In the genomic region with DNA sequence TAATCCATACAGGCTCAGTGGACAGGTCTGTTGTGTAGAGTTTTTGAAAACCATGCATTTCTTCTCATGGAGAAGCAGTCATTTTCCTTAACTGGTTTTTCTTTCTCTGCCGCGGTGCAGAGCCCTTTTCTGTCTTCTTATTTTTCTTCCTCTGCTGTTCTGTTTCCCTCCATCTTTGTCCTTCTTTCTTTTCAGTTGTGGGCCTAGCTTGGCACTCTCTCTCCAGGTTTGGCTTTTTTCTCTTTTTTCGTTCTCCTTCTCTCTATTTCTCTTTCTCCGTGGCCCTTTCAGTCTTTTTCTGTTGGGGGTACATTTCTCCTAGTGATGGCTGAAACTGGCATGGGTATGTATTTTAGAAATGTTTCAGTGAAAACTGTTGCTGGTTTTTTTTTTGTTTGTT, we compare ENCODE assay signal across 17 cellular contexts. TPM values are rescaled to one million over a fixed set of nuclear protein-coding genes. Genes with fewer than 3 reads are reported as not detected.
A peak's percentile ranks its signal among the peaks of the same experiment; 100 is the strongest.
DNase-seq lines count a peak whose midpoint lies in the region; ATAC-seq and TF ChIP-seq lines count a peak whose summit lies in the region.
"Had no signal": no experiment of that assay in that cellular context is flagged by ENCODE, and none has a peak within 500 bp of the region (broad histone marks: within the 10 kb centered on the region; RNA-seq: fewer than 3 reads in every experiment).

No MANE protein-coding gene starts in this region.

- TF ChIP-seq POLR2A in heart left ventricle (IDR thresholded peaks at IDR 0.05) = no peak
- no peak for TF ChIP-seq POLR2A in esophagus muscularis mucosa (IDR thresholded peaks at IDR 0.05; ENCODE audit: low read depth)
- TF ChIP-seq POLR2A in gastrocnemius medialis (IDR thresholded peaks at IDR 0.05) = no peak
- TF ChIP-seq POLR2A in uterus (IDR thresholded peaks at IDR 0.05) = no peak

- H3K9me3 ChIP-seq in heart left ventricle (no peaks in the 10 kb centered on the region), esophagus muscularis mucosa (no peaks in the 10 kb centered on the region), gastrocnemius medialis (no peaks in the 10 kb centered on the region), uterus (no peaks in the 10 kb centered on the region)
- H3K9me3 ChIP-seq: A549 had no signal

- TF ChIP-seq EP300 in esophagus muscularis mucosa (IDR thresholded peaks at IDR 0.05) = no peak

- H3K36me3 ChIP-seq in heart left ventricle (no peaks in the 10 kb centered on the region), esophagus muscularis mucosa (no peaks in the 10 kb centered on the region), gastrocnemius medialis (no peaks in the 10 kb centered on the region), uterus (no peaks in the 10 kb centered on the region), H7 (replicated peaks; ENCODE audit: control insufficient read depth, insufficient read depth, low read length) (no peaks in the 10 kb centered on the region)

- in situ Hi-C loops in gastrocnemius medialis (cut with MboI; ENCODE audit: low sequenced_read_pairs in 4 of 4) = no loop called here

- H3K27ac ChIP-seq in heart left ventricle = peak overlapping the region; percentile 84 to 97 (median 92)
- peak overlapping the region; percentile 88 to 97 (median 94) for H3K27ac ChIP-seq in esophagus muscularis mucosa (replicated peaks in 1 of 4)
- peak overlapping the region; percentile 97 to 100 (median 99) for H3K27ac ChIP-seq in gastrocnemius medialis
- H3K27ac ChIP-seq in uterus = peak overlapping the region; percentile 95 to 99
- H3K27ac ChIP-seq: A549 had no signal

- H3K4me3 ChIP-seq in heart left ventricle (peak overlapping the region in 1 of 12 donors; percentile 33), esophagus muscularis mucosa (peak overlapping the region in 1 of 4 donors; percentile 26), gastrocnemius medialis (peak overlapping the region in 1 of 4 donors; percentile 4), uterus (no peak overlapping the region), H7 (ENCODE audit: insufficient read depth, low read depth, low read length) (no peak overlapping the region)
- H3K4me3 ChIP-seq: A549 had no signal

- no peak for ATAC-seq in heart left ventricle
- no peak for ATAC-seq in gastrocnemius medialis
- ATAC-seq in GM19463 (IDR thresholded peaks at IDR 0.05; ENCODE audit: unreplicated experiment) = no peak
- ATAC-seq: A549; activated CD4-positive, CD25-positive, alpha-beta regulatory T cell treated with anti-CD3 and anti-CD28 coated beads, Interleukin-2, amount 50 U/mL, for 24 hours; T-cell had no signal

- TF ChIP-seq CTCF in heart left ventricle (IDR thresholded peaks at IDR 0.05) = no peak
- no peak for TF ChIP-seq CTCF in esophagus muscularis mucosa (IDR thresholded peaks at IDR 0.05)
- no peak for TF ChIP-seq CTCF in gastrocnemius medialis (IDR thresholded peaks at IDR 0.05 in 4 of 5, conservative IDR thresholded peaks at IDR 0.05 in 1 of 5)
- TF ChIP-seq CTCF in uterus (IDR thresholded peaks at IDR 0.05) = no peak

- DNase-seq in heart left ventricle (no peak), cardiac septum (ENCODE audit: low spot score) (no peak), esophagus muscularis mucosa (ENCODE audit: extremely low spot score) (no peak), gastrocnemius medialis (no peak), uterus (no peak), NCI-H1417 treated with DMSO at 0.1 percent for 48 hours (lab: John Stamatoyannopoulos, UW) (no peak), H7 (no peak)
- DNase-seq: activated CD8-positive, alpha-beta memory T cell treated with anti-CD3 and anti-CD28 coated beads, Interleukin-2, amount 50 U/mL, for 4 hours; activated naive CD8-positive, alpha-beta T cell treated with anti-CD3 and anti-CD28 coated beads for 36 hours; KG1; NCI-H1436; NCI-H510A treated with DMSO at 0.1 percent for 48 hours; stimulated activated CD4-positive, alpha-beta T cell treated with anti-CD3 and anti-CD28 coated beads, Interleukin-2, amount 100 ng/mL, for 48 hours; T-cell had no signal

- peaks cover 0 to 14% (median 0%) of the 10 kb centered on the region in 9 donors for H3K27me3 ChIP-seq in heart left ventricle
- no peaks in the 10 kb centered on the region for H3K27me3 ChIP-seq in esophagus muscularis mucosa
- H3K27me3 ChIP-seq in gastrocnemius medialis = no peaks in the 10 kb centered on the region
- H3K27me3 ChIP-seq in uterus = no peaks in the 10 kb centered on the region
- peaks cover 99% of the 10 kb centered on the region for H3K27me3 ChIP-seq in H7 (ENCODE audit: control insufficient read depth, insufficient read depth, low read length)

- WGBS in heart left ventricle, 4 donors = 66 to 85% (median 78%) methylated on average over 4 of the region's 4 CpGs
- 50% methylated on average over 4 of the region's 4 CpGs for WGBS in esophagus muscularis mucosa

- H3K4me1 ChIP-seq in heart left ventricle (peaks cover 12 to 98% (median 85%) of the 10 kb centered on the region in 12 donors), esophagus muscularis mucosa (peaks cover 83 to 100% (median 99%) of the 10 kb centered on the region in 4 donors), gastrocnemius medialis (peaks cover 74 to 82% of the 10 kb centered on the region in 2 donors), uterus (peaks cover 8 to 28% of the 10 kb centered on the region in 2 donors)

- intact Hi-C loops in heart left ventricle (cut with DNase I) (loop anchor here in 1 of 10 donors (2.0 kb wide), 1 partner anchor 17 kb away; no protein-coding TSS in a partner anchor), cardiac septum (cut with DNase I) (no loop called here), esophagus muscularis mucosa (cut with DNase I) (no loop called here), gastrocnemius medialis (cut with DNase I; ENCODE audit: low total_unique reads) (no loop called here), uterus (cut with DNase I; ENCODE audit: low total_unique reads) (no loop called here)

RNA-seq across cellular contexts. Expression of a gene that starts 24.1 kb away (rescaled TPM):
- total RNA-seq in heart left ventricle (100 to 1,000 TPM in 8 of 9 donors, 10 to 100 TPM in 1; 81.4 to 147 (median 122) TPM), cardiac septum (123 TPM), esophagus muscularis mucosa (100 to 1,000 TPM in 1 of 4 donors, 10 to 100 TPM in 3; 56.0 to 154 (median 79.4) TPM), gastrocnemius medialis (100 to 1,000 TPM in 2 of 4 donors, 10 to 100 TPM in 2; 31.9 to 128 (median 105) TPM), uterus (100 to 1,000 TPM in 2 of 4 donors, 10 to 100 TPM in 2; 27.4 to 381 (median 78.4) TPM)
- polyA plus RNA-seq in heart left ventricle = 10 to 100 TPM; 42.1 to 55.2 TPM
- total RNA-seq in H7 (2014; rRNA removed; shearing (Covaris generic)) = 0.03 and 0.07 TPM in 2 replicates

RNA-seq across cellular contexts. Expression of a gene that starts 50.0 kb away (rescaled TPM):
- total RNA-seq in heart left ventricle = 10 to 100 TPM in 4 of 9 donors, 1 to 10 TPM in 5; 2.9 to 13.6 (median 9.0) TPM
- polyA plus RNA-seq in heart left ventricle = 1 to 10 TPM; 1.4 to 4.7 TPM
- 11.4 TPM for total RNA-seq in cardiac septum
- under 1 TPM in 3 of 4 donors, not detected in 1; 0.19 to 0.83 (median 0.29) TPM for total RNA-seq in esophagus muscularis mucosa
- total RNA-seq in gastrocnemius medialis = not detected
- under 1 TPM in 1 of 4 donors, not detected in 3; 0.14 TPM for total RNA-seq in uterus
- total RNA-seq in H7 (2014; rRNA removed; shearing (Covaris generic)) = 0.15 TPM in 1 of 2 replicates, not detected in the other
- total RNA-seq: activated naive CD8-positive, alpha-beta T cell treated with anti-CD3 and anti-CD28 coated beads for 36 hours; T-cell had no signal

Comparison
In these comparisons a context has a peak if more than half of its experiments do, and no peak if none do; other contexts are left out.
1. RNA of a gene that starts 24.1 kb away (total RNA-seq): 27.4 to 381 TPM in uterus, 123 TPM in cardiac septum (single experiment), 81.4 to 147 TPM in heart left ventricle, 31.9 to 128 TPM in gastrocnemius medialis and 56.0 to 154 TPM in esophagus muscularis mucosa; 0.03 to 0.07 TPM in H7; every median in the first group is over 10 times any median in the second.
2. Peak in every context shown above with its lines, with median percentiles within 50 percentile points of each other: H3K27ac ChIP-seq.